Comparison of ENCODE assay signal across 22 cellular contexts in the genomic region with DNA sequence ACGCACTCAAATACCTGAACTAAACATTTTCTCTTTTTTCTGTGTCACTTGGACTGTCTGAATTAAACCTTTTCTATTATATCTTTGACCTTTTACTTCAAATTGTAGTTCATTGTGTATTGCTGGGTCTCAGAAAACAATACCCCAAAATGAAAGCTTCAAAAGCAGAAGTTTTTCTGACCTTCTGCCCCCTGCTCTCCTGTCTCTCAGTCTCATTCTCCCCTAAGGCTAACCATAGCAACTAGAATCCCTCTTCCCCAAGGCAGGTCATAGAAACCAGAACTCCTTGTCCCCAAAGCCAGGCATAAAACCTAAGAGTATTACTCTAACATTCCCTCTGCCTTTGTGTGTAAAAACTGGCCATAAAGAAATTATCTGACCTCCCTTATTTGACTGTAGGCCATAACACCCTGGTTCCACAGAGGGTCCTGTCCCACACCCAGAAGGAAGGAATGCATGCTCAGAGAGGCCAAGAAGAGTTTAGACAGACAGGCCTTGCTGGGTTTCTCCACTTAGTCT.
"Had no signal": no experiment of that assay in that cellular context is flagged by ENCODE, and none has a peak within 500 bp of the region (broad histone marks: within the 10 kb centered on the region; RNA-seq: fewer than 3 reads in every experiment).

No MANE protein-coding gene starts in this region.

- H3K27ac Mint-ChIP-seq: activated naive CD4-positive, alpha-beta T cell treated with anti-CD3 and anti-CD28 coated beads for 36 hours; activated naive CD8-positive, alpha-beta T cell treated with anti-CD3 and anti-CD28 coated beads, Interleukin-2, amount 10 ng/mL, durations not matched to agents 7 days and 5 days; activated T-cell treated with anti-CD3 and anti-CD28 coated beads, Interleukin-2, amount 50 U/mL, for 72 hours; dendritic cell treated with granulocyte-macrophage colony-stimulating factor and Interleukin-4, amounts not matched to agents 40 ng/mL and 50 ng/mL, for 4 days; immature natural killer cell; naive thymus-derived CD4-positive, alpha-beta T cell; progenitor cell of endocrine pancreas; stimulated activated naive B cell treated with anti-CD40 and anti-IgM and Interleukin-4, amounts not matched to agents 10 μg/mL and 1 μg/mL and 100 μg/mL, for 72 hours had no signal

- H3K27me3 ChIP-seq: foreskin keratinocyte, sigmoid colon, upper lobe of left lung had no signal

- H3K27ac ChIP-seq: foreskin keratinocyte, lower lobe of right lung, sigmoid colon, upper lobe of left lung had no signal

- H3K4me3 ChIP-seq: lower lobe of right lung, sigmoid colon, smooth muscle cell, upper lobe of left lung had no signal

- H3K4me1 ChIP-seq: foreskin keratinocyte, sigmoid colon had no signal

- DNase-seq: activated CD4-positive, alpha-beta T cell treated with anti-CD3 and anti-CD28 coated beads for 4 hours; activated CD4-positive, alpha-beta T cell treated with anti-CD3 and anti-CD28 coated beads, Interleukin-2, amount 50 U/mL, for 48 hours; activated CD4-positive, CD25-positive, alpha-beta regulatory T cell; activated effector memory CD4-positive, alpha-beta T cell treated with Interleukin-2 at 50 U/mL for 16 hours; activated naive CD4-positive, alpha-beta T cell treated with anti-CD3 and anti-CD28 coated beads for 36 hours; activated naive CD8-positive, alpha-beta T cell treated with anti-CD3 and anti-CD28 coated beads, Interleukin-2, amount 10 ng/mL, durations not matched to agents 7 days and 5 days; activated T-cell treated with anti-CD3 and anti-CD28 coated beads, Interleukin-2, amount 50 U/mL, for 72 hours; amniotic stem cell; effector CD4-positive, alpha-beta T cell; foreskin keratinocyte; immature natural killer cell; lower lobe of right lung; naive thymus-derived CD4-positive, alpha-beta T cell; retina; sigmoid colon; stimulated activated CD4-positive, alpha-beta T cell treated with anti-CD3 and anti-CD28 coated beads, Interleukin-15, amount 100 ng/mL, for 24 hours; stimulated activated naive B cell treated with anti-CD40 and anti-IgM and Interleukin-4, amounts not matched to agents 10 μg/mL and 1 μg/mL and 100 μg/mL, for 72 hours; upper lobe of left lung had no signal

- ATAC-seq: activated T-cell treated with anti-CD3 and anti-CD28 coated beads, Interleukin-2, amount 50 U/mL, for 72 hours; foreskin keratinocyte; left lobe of liver; lower lobe of right lung; naive thymus-derived CD4-positive, alpha-beta T cell; stimulated activated naive B cell treated with anti-CD40 and anti-IgM and Interleukin-4, amounts not matched to agents 10 μg/mL and 1 μg/mL and 100 μg/mL, for 72 hours had no signal

- H3K36me3 ChIP-seq: lower lobe of right lung, sigmoid colon, upper lobe of left lung had no signal

- H3K9me3 Mint-ChIP-seq: activated naive CD4-positive, alpha-beta T cell treated with anti-CD3 and anti-CD28 coated beads for 36 hours; activated naive CD8-positive, alpha-beta T cell treated with anti-CD3 and anti-CD28 coated beads, Interleukin-2, amount 10 ng/mL, durations not matched to agents 7 days and 5 days; activated T-cell treated with anti-CD3 and anti-CD28 coated beads, Interleukin-2, amount 50 U/mL, for 72 hours; dendritic cell treated with granulocyte-macrophage colony-stimulating factor and Interleukin-4, amounts not matched to agents 40 ng/mL and 50 ng/mL, for 4 days; immature natural killer cell; stimulated activated naive B cell treated with anti-CD40 and anti-IgM and Interleukin-4, amounts not matched to agents 10 μg/mL and 1 μg/mL and 100 μg/mL, for 72 hours had no signal

- H3K36me3 Mint-ChIP-seq: immature natural killer cell had no signal

- H3K9me3 ChIP-seq: lower lobe of right lung, sigmoid colon, upper lobe of left lung had no signal

- H3K27me3 Mint-ChIP-seq: activated naive CD8-positive, alpha-beta T cell treated with anti-CD3 and anti-CD28 coated beads, Interleukin-2, amount 10 ng/mL, durations not matched to agents 7 days and 5 days; dendritic cell treated with granulocyte-macrophage colony-stimulating factor and Interleukin-4, amounts not matched to agents 40 ng/mL and 50 ng/mL, for 4 days; naive thymus-derived CD4-positive, alpha-beta T cell; progenitor cell of endocrine pancreas; stimulated activated naive B cell treated with anti-CD40 and anti-IgM and Interleukin-4, amounts not matched to agents 10 μg/mL and 1 μg/mL and 100 μg/mL, for 72 hours had no signal

- H3K4me3 Mint-ChIP-seq: activated naive CD4-positive, alpha-beta T cell treated with anti-CD3 and anti-CD28 coated beads for 36 hours; activated naive CD8-positive, alpha-beta T cell treated with anti-CD3 and anti-CD28 coated beads, Interleukin-2, amount 10 ng/mL, durations not matched to agents 7 days and 5 days; activated T-cell treated with anti-CD3 and anti-CD28 coated beads, Interleukin-2, amount 50 U/mL, for 72 hours; dendritic cell treated with granulocyte-macrophage colony-stimulating factor and Interleukin-4, amounts not matched to agents 40 ng/mL and 50 ng/mL, for 4 days; immature natural killer cell; naive thymus-derived CD4-positive, alpha-beta T cell had no signal
